Comparison of ENCODE assay signal across 7 cellular contexts in genomic region chr11:47259178-47259977, GRCh38. TPM values are rescaled to one million over a fixed set of nuclear protein-coding genes. Genes with fewer than 3 reads are reported as not detected.
A peak's percentile ranks its signal among the peaks of the same experiment; 100 is the strongest.
DNase-seq lines count a peak whose midpoint lies in the region; ATAC-seq and TF ChIP-seq lines count a peak whose summit lies in the region.
"Had no signal": no experiment of that assay in that cellular context is flagged by ENCODE, and none has a peak within 500 bp of the region (broad histone marks: within the 10 kb centered on the region; RNA-seq: fewer than 3 reads in every experiment).

No MANE protein-coding gene starts in this region.

- H3K27me3 Mint-ChIP-seq in activated CD8-positive, alpha-beta T cell treated with anti-CD3 and anti-CD28 coated beads for 36 hours, result no peaks in the 10 kb centered on the region

- H3K36me3 ChIP-seq in uterus, result no peaks in the 10 kb centered on the region
- H3K36me3 ChIP-seq: neutrophil had no signal

- H3K36me3 Mint-ChIP-seq in activated CD8-positive, alpha-beta T cell treated with anti-CD3 and anti-CD28 coated beads for 36 hours (ENCODE audit: low read depth), result no peaks in the 10 kb centered on the region

- no peaks in the 10 kb centered on the region; the same call in 1 of the 2 replicates for H3K9me3 ChIP-seq in AG04450 (ENCODE audit: control insufficient read depth, insufficient read depth, low read length)
- H3K9me3 ChIP-seq in uterus, result no peaks in the 10 kb centered on the region
- H3K9me3 ChIP-seq: neutrophil had no signal

- ATAC-seq in HG02798 (IDR thresholded peaks at IDR 0.05; ENCODE audit: poor library complexity, unreplicated experiment) (peak; percentile 41), HG03045 (IDR thresholded peaks at IDR 0.05; ENCODE audit: unreplicated experiment) (no peak)
- peak; percentile 89 for ATAC-seq in activated CD8-positive, alpha-beta T cell treated with anti-CD3 and anti-CD28 coated beads for 36 hours

- POLR2A ChIA-PET in AG04450 (lab: Yijun Ruan, JAX), result interaction anchor here (0.5 to 1.5 kb wide), 4 partner anchors 11 to 74 kb away, joined by 3 to 7 read pairs (median 4); partner anchors contain the start of gene ACP2
- POLR2A ChIA-PET in activated CD8-positive, alpha-beta T cell treated with anti-CD3 and anti-CD28 coated beads for 36 hours (lab: Charles Lee), result interaction anchor here (0.9 to 3.4 kb wide), 7 partner anchors 11 to 524 kb away, joined by 3 to 21 read pairs (median 5); partner anchors contain the start of gene ACP2

- H3K27ac ChIP-seq in AG04450 (ENCODE audit: low read depth, low read length) (no peak overlapping the region), uterus (peak overlapping the region; percentile 81 to 86)
- H3K27ac ChIP-seq: neutrophil had no signal

- H3K27me3 ChIP-seq in AG04450 (ENCODE audit: control insufficient read depth, insufficient read depth, low read length) (no peaks in the 10 kb centered on the region), uterus (no peaks in the 10 kb centered on the region)
- H3K27me3 ChIP-seq: neutrophil had no signal

- H3K27ac Mint-ChIP-seq in activated CD8-positive, alpha-beta T cell treated with anti-CD3 and anti-CD28 coated beads for 36 hours, result no peak overlapping the region

- intact Hi-C loops in activated CD8-positive, alpha-beta T cell treated with anti-CD3 and anti-CD28 coated beads for 36 hours (cut with micrococcal nuclease), result loop anchor here (5.0 kb wide), 2 partner anchors 42 to 82 kb away; partner anchors contain the start of gene ARFGAP2
- intact Hi-C loops in uterus (cut with DNase I; ENCODE audit: low total_unique reads), result no loop called here

- DNase-seq in AG04450 (ENCODE audit: low read depth, low spot score), result no peak
- peak; percentile 59 for DNase-seq in activated CD8-positive, alpha-beta T cell treated with anti-CD3 and anti-CD28 coated beads for 36 hours
- DNase-seq in islet precursor cell, result peak; percentile 95
- no peak for DNase-seq in uterus

- peaks cover 16% of the 10 kb centered on the region for H3K4me1 Mint-ChIP-seq in activated CD8-positive, alpha-beta T cell treated with anti-CD3 and anti-CD28 coated beads for 36 hours (ENCODE audit: low read depth)

- no peaks in the 10 kb centered on the region for H3K9me3 Mint-ChIP-seq in activated CD8-positive, alpha-beta T cell treated with anti-CD3 and anti-CD28 coated beads for 36 hours

- H3K4me3 ChIP-seq in AG04450 (ENCODE audit: low read depth, low read length), result no peak overlapping the region
- no peak overlapping the region for H3K4me3 ChIP-seq in uterus

- CTCF ChIA-PET in AG04450 (lab: Charles Lee), result interaction anchor here (0.6 to 4.0 kb wide), 29 partner anchors 8 to 342 kb away, joined by 3 to 48 read pairs (median 5); partner anchors contain the start of genes ACP2 and ARFGAP2
- CTCF ChIA-PET in activated CD8-positive, alpha-beta T cell treated with anti-CD3 and anti-CD28 coated beads for 36 hours (lab: Charles Lee), result interaction anchor here (0.7 to 5.4 kb wide), 34 partner anchors 9 to 343 kb away, joined by 3 to 47 read pairs (median 4); partner anchors contain the start of genes ACP2, ARFGAP2 and PACSIN3

- TF ChIP-seq CTCF in AG04450 (IDR thresholded peaks at IDR 0.05; ENCODE audit: low read depth, low read length) (peak; percentile 70), uterus (IDR thresholded peaks at IDR 0.05) (peak; percentile 16 to 44 (median 28))
- TF ChIP-seq CTCF in activated CD8-positive, alpha-beta T cell treated with anti-CD3 and anti-CD28 coated beads for 36 hours (IDR thresholded peaks at IDR 0.05), result peak; percentile 67

- TF ChIP-seq POLR2A in uterus (IDR thresholded peaks at IDR 0.05), result no peak

- peaks cover 0 to 9% of the 10 kb centered on the region in 2 donors for H3K4me1 ChIP-seq in uterus

- no peak overlapping the region for H3K4me3 Mint-ChIP-seq in activated CD8-positive, alpha-beta T cell treated with anti-CD3 and anti-CD28 coated beads for 36 hours

RNA-seq across cellular contexts. Expression of gene NR1H3, which starts 1.6 kb away (rescaled TPM):
- polyA plus RNA-seq in AG04450 (2011; rRNA removed), result 21.9 and 27.2 TPM in 2 replicates
- polyA minus RNA-seq in AG04450 (2011; rRNA and poly(A)+ RNA removed), result 23.8 and 30.3 TPM in 2 replicates
- total RNA-seq in activated CD8-positive, alpha-beta T cell treated with anti-CD3 and anti-CD28 coated beads for 36 hours, result 10 to 100 TPM; 12.7 to 15.3 TPM
- total RNA-seq in uterus, result 10 to 100 TPM; 14.1 to 49.0 (median 31.9) TPM

RNA-seq across cellular contexts. Expression of gene MADD, which starts 10.6 kb away (rescaled TPM):
- 10.5 and 20.9 TPM in 2 replicates for polyA plus RNA-seq in AG04450 (2011; rRNA removed)
- 29.9 and 43.1 TPM in 2 replicates for polyA minus RNA-seq in AG04450 (2011; rRNA and poly(A)+ RNA removed)
- 10 to 100 TPM; 55.7 to 61.2 TPM for total RNA-seq in activated CD8-positive, alpha-beta T cell treated with anti-CD3 and anti-CD28 coated beads for 36 hours
- 100 to 1,000 TPM in 1 of 4 donors, 10 to 100 TPM in 3; 26.8 to 234 (median 47.2) TPM for total RNA-seq in uterus

RNA-seq across cellular contexts. Expression of gene ACP2, which starts 10.8 kb away (rescaled TPM):
- polyA plus RNA-seq in AG04450 (2011; rRNA removed), result 20.8 and 25.1 TPM in 2 replicates
- polyA minus RNA-seq in AG04450 (2011; rRNA and poly(A)+ RNA removed), result 31.9 and 42.1 TPM in 2 replicates
- 10 to 100 TPM in 1 of 2 experiments, 1 to 10 TPM in 1; 9.4 to 13.4 TPM for total RNA-seq in activated CD8-positive, alpha-beta T cell treated with anti-CD3 and anti-CD28 coated beads for 36 hours
- total RNA-seq in uterus, result 10 to 100 TPM; 25.6 to 36.6 (median 27.1) TPM

RNA-seq across cellular contexts. Expression of gene DDB2, which starts 44.6 kb away (rescaled TPM):
- 47.3 and 48.1 TPM in 2 replicates for polyA plus RNA-seq in AG04450 (2011; rRNA removed)
- polyA minus RNA-seq in AG04450 (2011; rRNA and poly(A)+ RNA removed), result 27.1 and 32.5 TPM in 2 replicates
- total RNA-seq in activated CD8-positive, alpha-beta T cell treated with anti-CD3 and anti-CD28 coated beads for 36 hours, result 100 to 1,000 TPM; 189 to 200 TPM
- 10 to 100 TPM; 13.8 to 65.9 (median 23.8) TPM for total RNA-seq in uterus

Comparison
In these comparisons a context has a peak if more than half of its experiments do, and no peak if none do; other contexts are left out.
1. DNase-seq: peak in activated CD8-positive, alpha-beta T cell treated with anti-CD3 and anti-CD28 coated beads for 36 hours (single experiment) and islet precursor cell (single experiment); none in AG04450 (single experiment) and uterus (0 of 2).
2. Peak in every context shown above with its lines, with median percentiles within 50 percentile points of each other: CTCF ChIP-seq.